Comparison of ENCODE assay signal across 8 cellular contexts in genomic region chr12:26833692-26834168, GRCh38. TPM values are rescaled to one million over a fixed set of nuclear protein-coding genes. Genes with fewer than 3 reads are reported as not detected.
A peak's percentile ranks its signal among the peaks of the same experiment; 100 is the strongest.
DNase-seq lines count a peak whose midpoint lies in the region; ATAC-seq and TF ChIP-seq lines count a peak whose summit lies in the region.

No MANE protein-coding gene starts in this region.

- intact Hi-C loops in esophagus muscularis mucosa (cut with DNase I) = loop anchor here (10.0 kb wide), 2 partner anchors 51 to 109 kb away; no protein-coding TSS in a partner anchor

- H3K4me1 ChIP-seq in Loucy (ENCODE audit: insufficient read depth, low read length, poor library complexity, severe bottlenecking) (peaks cover 32% of the 10 kb centered on the region), esophagus muscularis mucosa (peaks cover 15 to 26% (median 19%) of the 10 kb centered on the region in 4 donors)

- peaks cover 35% of the 10 kb centered on the region for H3K4me1 Mint-ChIP-seq in activated CD8-positive, alpha-beta T cell treated with anti-CD3 and anti-CD28 coated beads, Interleukin-2, amount 10 ng/mL, durations not matched to agents 7 days and 5 days (ENCODE audit: low read depth)
- peaks cover 21 to 45% (median 38%) of the 10 kb centered on the region in 4 donors for H3K4me1 Mint-ChIP-seq in naive thymus-derived CD8-positive, alpha-beta T cell

- no peaks in the 10 kb centered on the region for H3F3A ChIP-seq in Loucy (ENCODE audit: low read depth)

- ATAC-seq in activated CD8-positive, alpha-beta T cell treated with anti-CD3 and anti-CD28 coated beads, Interleukin-2, amount 10 ng/mL, durations not matched to agents 7 days and 5 days = no peak
- ATAC-seq in naive thymus-derived CD8-positive, alpha-beta T cell = peak; percentile 26 to 37
- no peak for ATAC-seq in HG03442 (IDR thresholded peaks at IDR 0.05; ENCODE audit: unreplicated experiment)

- H3K9ac ChIP-seq in Loucy (ENCODE audit: low read depth, low read length, poor library complexity, severe bottlenecking) = peak overlapping the region; percentile 72

- POLR2A ChIA-PET in activated CD8-positive, alpha-beta T cell treated with anti-CD3 and anti-CD28 coated beads, Interleukin-2, amount 10 ng/mL, durations not matched to agents 7 days and 5 days (lab: Charles Lee) = interaction anchor here (0.6 to 2.0 kb wide), 12 partner anchors 9 to 1755 kb away, joined by 3 to 9 read pairs (median 4); partner anchors contain the start of gene TM7SF3
- POLR2A ChIA-PET in naive thymus-derived CD8-positive, alpha-beta T cell (lab: Charles Lee) = interaction anchor here (0.6 to 3.7 kb wide), 8 partner anchors 9 to 1353 kb away, joined by 4 to 30 read pairs (median 6); partner anchors contain the start of genes MED21 and TM7SF3

- H3K9me3 Mint-ChIP-seq in activated CD8-positive, alpha-beta T cell treated with anti-CD3 and anti-CD28 coated beads, Interleukin-2, amount 10 ng/mL, durations not matched to agents 7 days and 5 days (ENCODE audit: insufficient read depth) = no peaks in the 10 kb centered on the region
- H3K9me3 Mint-ChIP-seq in naive thymus-derived CD8-positive, alpha-beta T cell = no peaks in the 10 kb centered on the region

- H3K4me3 ChIP-seq in Loucy (ENCODE audit: low read length, poor library complexity, severe bottlenecking) = peak overlapping the region; percentile 80
- H3K4me3 ChIP-seq in esophagus muscularis mucosa = peak overlapping the region; percentile 76 to 96 (median 94)

- H3K27me3 ChIP-seq in Loucy (ENCODE audit: insufficient read depth, low read length, poor library complexity, severe bottlenecking) (no peaks in the 10 kb centered on the region), esophagus muscularis mucosa (no peaks in the 10 kb centered on the region)

- H3K4me3 Mint-ChIP-seq in activated CD8-positive, alpha-beta T cell treated with anti-CD3 and anti-CD28 coated beads, Interleukin-2, amount 10 ng/mL, durations not matched to agents 7 days and 5 days = peak overlapping the region; percentile 93
- peak overlapping the region; percentile 87 to 99 (median 96) for H3K4me3 Mint-ChIP-seq in naive thymus-derived CD8-positive, alpha-beta T cell

- peak; percentile 20 for DNase-seq in NCI-H2171 treated with DMSO at 0.1 percent for 48 hours (lab: John Stamatoyannopoulos, UW)
- DNase-seq in NCI-H2171 (lab: John Stamatoyannopoulos, UW) = no peak
- peak; percentile 60 for DNase-seq in activated CD8-positive, alpha-beta T cell treated with anti-CD3 and anti-CD28 coated beads, Interleukin-2, amount 10 ng/mL, durations not matched to agents 7 days and 5 days
- no peak for DNase-seq in esophagus muscularis mucosa (ENCODE audit: extremely low spot score)
- DNase-seq in naive thymus-derived CD8-positive, alpha-beta T cell = peak; percentile 12 to 65 (median 28)
- peak; percentile 55 for DNase-seq in ureter (ENCODE audit: low spot score)

- peaks cover 18% of the 10 kb centered on the region for H4K20me1 ChIP-seq in Loucy (ENCODE audit: insufficient read depth, low read length, poor library complexity, severe bottlenecking)

- peak overlapping the region; percentile 82 for H3K27ac Mint-ChIP-seq in activated CD8-positive, alpha-beta T cell treated with anti-CD3 and anti-CD28 coated beads, Interleukin-2, amount 10 ng/mL, durations not matched to agents 7 days and 5 days
- peak overlapping the region; percentile 85 to 98 (median 92) for H3K27ac Mint-ChIP-seq in naive thymus-derived CD8-positive, alpha-beta T cell

- no peaks in the 10 kb centered on the region for H3K27me3 Mint-ChIP-seq in activated CD8-positive, alpha-beta T cell treated with anti-CD3 and anti-CD28 coated beads, Interleukin-2, amount 10 ng/mL, durations not matched to agents 7 days and 5 days (ENCODE audit: low read depth)
- H3K27me3 Mint-ChIP-seq in naive thymus-derived CD8-positive, alpha-beta T cell = no peaks in the 10 kb centered on the region

- TF ChIP-seq CTCF in Loucy (conservative IDR thresholded peaks at IDR 0.05; ENCODE audit: low read length) (no peak; the same call in 1 of the 2 replicates), esophagus muscularis mucosa (IDR thresholded peaks at IDR 0.05) (no peak)

- no peaks in the 10 kb centered on the region for H3K36me3 ChIP-seq in Loucy (ENCODE audit: insufficient read depth, low read length)
- no peaks in the 10 kb centered on the region for H3K36me3 ChIP-seq in esophagus muscularis mucosa

- no peaks in the 10 kb centered on the region for H3K9me2 ChIP-seq in Loucy (replicated peaks; ENCODE audit: low read depth, low read length)

- CTCF ChIA-PET in activated CD8-positive, alpha-beta T cell treated with anti-CD3 and anti-CD28 coated beads, Interleukin-2, amount 10 ng/mL, durations not matched to agents 7 days and 5 days (lab: Charles Lee) = interaction anchor here (0.8 to 4.4 kb wide), 17 partner anchors 9 to 472 kb away, joined by 3 to 38 read pairs (median 6); partner anchors contain the start of gene TM7SF3

- H2AFZ ChIP-seq in Loucy (ENCODE audit: low read length) = peak overlapping the region; percentile 91

- TF ChIP-seq EP300 in esophagus muscularis mucosa (IDR thresholded peaks at IDR 0.05) = no peak

- peak overlapping the region; percentile 78 for H3K4me2 ChIP-seq in Loucy (ENCODE audit: low read depth, low read length, poor library complexity, severe bottlenecking)

- peaks cover 31% of the 10 kb centered on the region for H3K79me2 ChIP-seq in Loucy (ENCODE audit: insufficient read depth, low read length)

- peaks cover 16% of the 10 kb centered on the region for H3K36me3 Mint-ChIP-seq in activated CD8-positive, alpha-beta T cell treated with anti-CD3 and anti-CD28 coated beads, Interleukin-2, amount 10 ng/mL, durations not matched to agents 7 days and 5 days (ENCODE audit: low read depth)
- H3K36me3 Mint-ChIP-seq in naive thymus-derived CD8-positive, alpha-beta T cell = no peaks in the 10 kb centered on the region

- TF ChIP-seq POLR2A in esophagus muscularis mucosa (IDR thresholded peaks at IDR 0.05; ENCODE audit: low read depth) = no peak

- WGBS in esophagus muscularis mucosa = 13% methylated on average over 23 of the region's 23 CpGs

- no peaks in the 10 kb centered on the region for H3K9me3 ChIP-seq in Loucy (ENCODE audit: insufficient read depth, low read depth, low read length)
- H3K9me3 ChIP-seq in esophagus muscularis mucosa = no peaks in the 10 kb centered on the region

- peak overlapping the region; percentile 65 to 98 (median 96) for H3K27ac ChIP-seq in esophagus muscularis mucosa (replicated peaks in 1 of 4)

RNA-seq across cellular contexts. Expression of gene ITPR2, which starts 0.7 kb away (rescaled TPM):
- total RNA-seq in activated CD8-positive, alpha-beta T cell treated with anti-CD3 and anti-CD28 coated beads, Interleukin-2, amount 10 ng/mL, durations not matched to agents 7 days and 5 days = 10 to 100 TPM; 33.5 to 34.6 TPM
- total RNA-seq in esophagus muscularis mucosa (10 to 100 TPM; 23.7 to 26.6 (median 25.4) TPM), ureter (35.2 TPM)
- 10 to 100 TPM; 37.9 to 45.9 TPM for total RNA-seq in naive thymus-derived CD8-positive, alpha-beta T cell
- polyA plus RNA-seq in naive thymus-derived CD8-positive, alpha-beta T cell = 1 to 10 TPM; 4.6 to 9.6 (median 8.3) TPM

Comparison
In these comparisons a context has a peak if more than half of its experiments do, and no peak if none do; other contexts are left out.
1. DNase-seq: peak in NCI-H2171 treated with DMSO at 0.1 percent for 48 hours (single experiment), activated CD8-positive, alpha-beta T cell treated with anti-CD3 and anti-CD28 coated beads, Interleukin-2, amount 10 ng/mL, durations not matched to agents 7 days and 5 days (single experiment), naive thymus-derived CD8-positive, alpha-beta T cell (10 of 10) and ureter (single experiment); none in NCI-H2171 (single experiment) and esophagus muscularis mucosa (single experiment).
2. ATAC-seq: peak in naive thymus-derived CD8-positive, alpha-beta T cell (2 of 2); none in activated CD8-positive, alpha-beta T cell treated with anti-CD3 and anti-CD28 coated beads, Interleukin-2, amount 10 ng/mL, durations not matched to agents 7 days and 5 days (single experiment) and HG03442 (single experiment).